ENCODE assay signal across 8 cellular contexts in the genomic region with DNA sequence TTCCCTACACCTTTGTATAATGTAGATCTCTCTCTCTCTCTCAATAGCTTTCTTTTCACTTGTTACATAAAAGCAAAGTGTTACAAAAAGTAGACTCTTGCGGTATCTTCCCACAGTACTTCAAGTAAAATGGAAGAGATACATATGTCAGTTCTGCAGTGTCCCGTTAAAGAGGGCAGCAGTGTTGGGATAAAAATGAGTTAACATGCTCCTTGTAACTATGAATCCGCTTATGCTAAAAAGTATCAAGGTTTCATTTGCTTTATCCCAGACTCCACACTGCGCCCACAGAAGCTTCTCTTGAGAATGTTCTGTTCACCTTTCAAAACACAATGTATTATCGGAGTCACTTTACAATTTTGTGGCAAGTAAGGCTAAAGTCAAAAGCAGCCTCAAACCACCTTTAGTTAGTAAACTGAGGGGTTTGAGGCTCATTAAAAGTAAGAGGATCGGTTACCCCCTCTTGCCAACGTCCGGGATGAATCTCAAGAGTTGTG. TPM values are rescaled to one million over a fixed set of nuclear protein-coding genes. Genes with fewer than 3 reads are reported as not detected.
DNase-seq lines count a peak whose midpoint lies in the region; ATAC-seq lines count a peak whose summit lies in the region.

No MANE protein-coding gene starts in this region.

- H3K36me3 ChIP-seq in iPS-18a (ENCODE audit: control insufficient read depth, low read depth, low read length): peaks cover 13% of the 10 kb centered on the region

- H3K9me3 Mint-ChIP-seq in activated CD8-positive, alpha-beta memory T cell treated with anti-CD3 and anti-CD28 coated beads, Interleukin-2, amount 10 ng/mL, durations not matched to agents 7 days and 5 days (ENCODE audit: low read depth): no peaks in the 10 kb centered on the region
- no peaks in the 10 kb centered on the region for H3K9me3 Mint-ChIP-seq in activated naive CD8-positive, alpha-beta T cell treated with anti-CD3 and anti-CD28 coated beads, Interleukin-2, amount 10 ng/mL, durations not matched to agents 7 days and 5 days
- no peaks in the 10 kb centered on the region for H3K9me3 Mint-ChIP-seq in stimulated activated memory B cell treated with anti-CD40 and anti-IgM and Interleukin-4, amounts not matched to agents 10 μg/mL and 1 μg/mL and 100 μg/mL, for 72 hours

- H3K27ac ChIP-seq in iPS-18a (ENCODE audit: low read length): peak overlapping the region; percentile 25

- H3K9ac ChIP-seq in iPS-18a (ENCODE audit: low read length): peak overlapping the region; percentile 90

- H3K27ac Mint-ChIP-seq in activated CD8-positive, alpha-beta memory T cell treated with anti-CD3 and anti-CD28 coated beads, Interleukin-2, amount 10 ng/mL, durations not matched to agents 7 days and 5 days: peak overlapping the region; percentile 94
- H3K27ac Mint-ChIP-seq in activated naive CD8-positive, alpha-beta T cell treated with anti-CD3 and anti-CD28 coated beads, Interleukin-2, amount 10 ng/mL, durations not matched to agents 7 days and 5 days: peak overlapping the region; percentile 98
- peak overlapping the region; percentile 95 for H3K27ac Mint-ChIP-seq in stimulated activated memory B cell treated with anti-CD40 and anti-IgM and Interleukin-4, amounts not matched to agents 10 μg/mL and 1 μg/mL and 100 μg/mL, for 72 hours

- CTCF ChIA-PET in activated CD8-positive, alpha-beta memory T cell treated with anti-CD3 and anti-CD28 coated beads, Interleukin-2, amount 10 ng/mL, durations not matched to agents 7 days and 5 days (lab: Charles Lee): interaction anchor here (1.6 kb wide), 1 partner anchor 86 kb away, joined by 5 read pairs; no protein-coding TSS in a partner anchor

- POLR2A ChIA-PET in activated naive CD8-positive, alpha-beta T cell treated with anti-CD3 and anti-CD28 coated beads, Interleukin-2, amount 10 ng/mL, durations not matched to agents 7 days and 5 days (lab: Charles Lee): interaction anchor here (0.6 to 1.4 kb wide), 3 partner anchors 13 to 86 kb away, joined by 3 to 9 read pairs (median 3); no protein-coding TSS in a partner anchor

- peak overlapping the region; percentile 97 for H3K4me3 Mint-ChIP-seq in activated CD8-positive, alpha-beta memory T cell treated with anti-CD3 and anti-CD28 coated beads, Interleukin-2, amount 10 ng/mL, durations not matched to agents 7 days and 5 days
- H3K4me3 Mint-ChIP-seq in activated naive CD8-positive, alpha-beta T cell treated with anti-CD3 and anti-CD28 coated beads, Interleukin-2, amount 10 ng/mL, durations not matched to agents 7 days and 5 days: peak overlapping the region; percentile 96
- peak overlapping the region; percentile 93 for H3K4me3 Mint-ChIP-seq in stimulated activated memory B cell treated with anti-CD40 and anti-IgM and Interleukin-4, amounts not matched to agents 10 μg/mL and 1 μg/mL and 100 μg/mL, for 72 hours

- ATAC-seq in activated CD8-positive, alpha-beta memory T cell treated with anti-CD3 and anti-CD28 coated beads, Interleukin-2, amount 10 ng/mL, durations not matched to agents 7 days and 5 days: peak; percentile 4
- peak; percentile 6 for ATAC-seq in HG03460 (IDR thresholded peaks at IDR 0.05; ENCODE audit: unreplicated experiment)
- ATAC-seq in activated naive CD8-positive, alpha-beta T cell treated with anti-CD3 and anti-CD28 coated beads, Interleukin-2, amount 10 ng/mL, durations not matched to agents 7 days and 5 days (ENCODE audit: low read depth): peak; percentile 3
- no peak for ATAC-seq in stimulated activated memory B cell treated with anti-CD40 and anti-IgM and Interleukin-4, amounts not matched to agents 10 μg/mL and 1 μg/mL and 100 μg/mL, for 72 hours
- no peak for ATAC-seq in HG03039 (IDR thresholded peaks at IDR 0.05; ENCODE audit: unreplicated experiment)

- H3K4me1 ChIP-seq in iPS-18a (ENCODE audit: control insufficient read depth, low read depth, low read length): peaks cover 39% of the 10 kb centered on the region

- no peaks in the 10 kb centered on the region for H3K9me3 ChIP-seq in iPS-18a (ENCODE audit: control insufficient read depth, low read depth, low read length)

- no peak for DNase-seq in activated CD8-positive, alpha-beta memory T cell treated with anti-CD3 and anti-CD28 coated beads, Interleukin-2, amount 10 ng/mL, durations not matched to agents 7 days and 5 days
- DNase-seq in activated CD8-positive, alpha-beta memory T cell treated with anti-CD3 and anti-CD28 coated beads, Interleukin-2, amount 50 U/mL, for 48 hours: no peak
- no peak for DNase-seq in activated naive CD8-positive, alpha-beta T cell treated with anti-CD3 and anti-CD28 coated beads, Interleukin-2, amount 10 ng/mL, durations not matched to agents 7 days and 5 days
- DNase-seq in HPDE6-E6E7 (ENCODE audit: extremely low spot score): no peak

- H3K36me3 Mint-ChIP-seq in activated CD8-positive, alpha-beta memory T cell treated with anti-CD3 and anti-CD28 coated beads, Interleukin-2, amount 10 ng/mL, durations not matched to agents 7 days and 5 days: peaks cover 16% of the 10 kb centered on the region
- H3K36me3 Mint-ChIP-seq in activated naive CD8-positive, alpha-beta T cell treated with anti-CD3 and anti-CD28 coated beads, Interleukin-2, amount 10 ng/mL, durations not matched to agents 7 days and 5 days: peaks cover 8% of the 10 kb centered on the region
- no peaks in the 10 kb centered on the region for H3K36me3 Mint-ChIP-seq in stimulated activated memory B cell treated with anti-CD40 and anti-IgM and Interleukin-4, amounts not matched to agents 10 μg/mL and 1 μg/mL and 100 μg/mL, for 72 hours

- peaks cover 24% of the 10 kb centered on the region for H3K4me1 Mint-ChIP-seq in activated CD8-positive, alpha-beta memory T cell treated with anti-CD3 and anti-CD28 coated beads, Interleukin-2, amount 10 ng/mL, durations not matched to agents 7 days and 5 days
- peaks cover 19% of the 10 kb centered on the region for H3K4me1 Mint-ChIP-seq in activated naive CD8-positive, alpha-beta T cell treated with anti-CD3 and anti-CD28 coated beads, Interleukin-2, amount 10 ng/mL, durations not matched to agents 7 days and 5 days
- peaks cover 23% of the 10 kb centered on the region for H3K4me1 Mint-ChIP-seq in stimulated activated memory B cell treated with anti-CD40 and anti-IgM and Interleukin-4, amounts not matched to agents 10 μg/mL and 1 μg/mL and 100 μg/mL, for 72 hours

- H3K27me3 ChIP-seq in iPS-18a (ENCODE audit: control insufficient read depth, insufficient read depth, low read length): no peaks in the 10 kb centered on the region

- peak overlapping the region; percentile 87 for H3K4me3 ChIP-seq in iPS-18a (ENCODE audit: low read length)

- no peaks in the 10 kb centered on the region for H3K27me3 Mint-ChIP-seq in activated CD8-positive, alpha-beta memory T cell treated with anti-CD3 and anti-CD28 coated beads, Interleukin-2, amount 10 ng/mL, durations not matched to agents 7 days and 5 days
- no peaks in the 10 kb centered on the region for H3K27me3 Mint-ChIP-seq in activated naive CD8-positive, alpha-beta T cell treated with anti-CD3 and anti-CD28 coated beads, Interleukin-2, amount 10 ng/mL, durations not matched to agents 7 days and 5 days
- no peaks in the 10 kb centered on the region for H3K27me3 Mint-ChIP-seq in stimulated activated memory B cell treated with anti-CD40 and anti-IgM and Interleukin-4, amounts not matched to agents 10 μg/mL and 1 μg/mL and 100 μg/mL, for 72 hours

RNA-seq across cellular contexts. Expression of a gene that starts 0.8 kb away (rescaled TPM):
- total RNA-seq in activated CD8-positive, alpha-beta memory T cell treated with anti-CD3 and anti-CD28 coated beads, Interleukin-2, amount 10 ng/mL, durations not matched to agents 7 days and 5 days: 10 to 100 TPM; 40.5 to 47.5 TPM
- total RNA-seq in activated naive CD8-positive, alpha-beta T cell treated with anti-CD3 and anti-CD28 coated beads, Interleukin-2, amount 10 ng/mL, durations not matched to agents 7 days and 5 days: 10 to 100 TPM; 68.4 to 69.6 TPM

Comparison
In these comparisons a context has a peak if more than half of its experiments do, and no peak if none do; other contexts are left out.
1. ATAC-seq: peak in activated CD8-positive, alpha-beta memory T cell treated with anti-CD3 and anti-CD28 coated beads, Interleukin-2, amount 10 ng/mL, durations not matched to agents 7 days and 5 days (single experiment), HG03460 (single experiment) and activated naive CD8-positive, alpha-beta T cell treated with anti-CD3 and anti-CD28 coated beads, Interleukin-2, amount 10 ng/mL, durations not matched to agents 7 days and 5 days (single experiment); none in stimulated activated memory B cell treated with anti-CD40 and anti-IgM and Interleukin-4, amounts not matched to agents 10 μg/mL and 1 μg/mL and 100 μg/mL, for 72 hours (single experiment) and HG03039 (single experiment).
2. Peak in every context shown above with its lines, with median percentiles within 50 percentile points of each other: H3K27ac Mint-ChIP-seq and H3K4me3 Mint-ChIP-seq.